In genomic region chr1:93344886-93345632, GRCh38 we compare ENCODE assay signal across 1 cellular context.
A peak's percentile ranks its signal among the peaks of the same experiment; 100 is the strongest.
TF ChIP-seq lines count a peak whose summit lies in the region.

No MANE protein-coding gene starts in this region.

TF ChIP-seq in GM12878, 131 proteins besides CTCF, POLR2A, EP300 and RAD21 (continued from another document):
- TF ChIP-seq ZBTB11 (CRISPR knock-in tag; IDR thresholded peaks at IDR 0.05): no peak
- no peak for TF ChIP-seq ZNF384 (IDR thresholded peaks at IDR 0.05; ENCODE audit: borderline replicate concordance, low read depth, low read length)
- no peak for TF ChIP-seq YBX1 (IDR thresholded peaks at IDR 0.05)
- TF ChIP-seq TARDBP (IDR thresholded peaks at IDR 0.05; ENCODE audit: borderline replicate concordance): no peak
- no peak for TF ChIP-seq SIN3A (IDR thresholded peaks at IDR 0.05; ENCODE audit: low read depth, low read length)
- TF ChIP-seq YY1 (IDR thresholded peaks at IDR 0.05; ENCODE audit: low read depth, low read length): no peak
- no peak for TF ChIP-seq ZBTB40 (IDR thresholded peaks at IDR 0.05; ENCODE audit: borderline replicate concordance)
- TF ChIP-seq CHD2 (IDR thresholded peaks at IDR 0.05; ENCODE audit: borderline replicate concordance, low read depth, low read length): no peak
- TF ChIP-seq ATF7 (IDR thresholded peaks at IDR 0.05; ENCODE audit: low read depth): no peak
- 0 out of 2 replicates have a peak, but pooled peaks have one; percentile 41 for TF ChIP-seq PAX8 (IDR thresholded peaks at IDR 0.05)
- TF ChIP-seq MLLT1 (IDR thresholded peaks at IDR 0.05): peak; percentile 41; the same call in 1 of the 2 replicates
